In genomic region chr1:118148034-118148433, GRCh38 we compare ENCODE assay signal across 24 cellular contexts. TPM values are rescaled to one million over a fixed set of nuclear protein-coding genes. Genes with fewer than 3 reads are reported as not detected.
DNase-seq lines count a peak whose midpoint lies in the region; ATAC-seq and TF ChIP-seq lines count a peak whose summit lies in the region.
"Had no signal": no experiment of that assay in that cellular context is flagged by ENCODE, and none has a peak within 500 bp of the region (broad histone marks: within the 10 kb centered on the region; RNA-seq: fewer than 3 reads in every experiment).

No MANE protein-coding gene starts in this region.

- H3K9me3 ChIP-seq in hepatocyte (ENCODE audit: low read depth), result no peaks in the 10 kb centered on the region
- no peaks in the 10 kb centered on the region for H3K9me3 ChIP-seq in testis
- H3K9me3 ChIP-seq: gastrocnemius medialis, tibial nerve had no signal

- H3K79me2 ChIP-seq in hepatocyte, result no peaks in the 10 kb centered on the region

- TF ChIP-seq EP300 in Ishikawa (IDR thresholded peaks at IDR 0.05; ENCODE audit: borderline replicate concordance), result no peak

- TF ChIP-seq RAD21 in Ishikawa (IDR thresholded peaks at IDR 0.05; ENCODE audit: low read depth), result no peak

- WGBS in hepatocyte (ENCODE audit: low lambda C conversion rate, missing lambda C conversion rate), result 55% methylated on average over 7 of the region's 7 CpGs
- WGBS in testis, 2 donors, result 48 to 51% methylated on average over 7 of the region's 7 CpGs

- intact Hi-C loops in testis (cut with DNase I; ENCODE audit: low total_unique reads), result no loop called here

- in situ Hi-C loops in GM13976 (cut with MboI; ENCODE audit: low sequenced_read_pairs, unreplicated experiment), result no loop called here

- H3K27ac ChIP-seq in hepatocyte (no peak overlapping the region), testis (no peak overlapping the region)
- H3K27ac ChIP-seq: gastrocnemius medialis had no signal

- H3K36me3 ChIP-seq in hepatocyte (replicated peaks; ENCODE audit: insufficient read depth, low read depth), result no peaks in the 10 kb centered on the region
- H3K36me3 ChIP-seq in testis (ENCODE audit: low read depth, missing control alignments), result no peaks in the 10 kb centered on the region
- H3K36me3 ChIP-seq: gastrocnemius medialis, tibial nerve had no signal

- TF ChIP-seq CTCF in hepatocyte (IDR thresholded peaks at IDR 0.05; ENCODE audit: poor library complexity) (no peak), testis (IDR thresholded peaks at IDR 0.05) (no peak), GM13976 (IDR thresholded peaks at IDR 0.05; ENCODE audit: borderline replicate concordance, control extremely low read depth, extremely low read depth, insufficient read depth, missing control alignments) (no peak)

- no peak overlapping the region for H2AFZ ChIP-seq in hepatocyte

- H3K27me3 ChIP-seq in hepatocyte, result no peaks in the 10 kb centered on the region
- H3K27me3 ChIP-seq in testis, result no peaks in the 10 kb centered on the region
- H3K27me3 ChIP-seq: gastrocnemius medialis, tibial nerve had no signal

- H3K4me1 ChIP-seq in hepatocyte (ENCODE audit: insufficient read depth), result peaks cover 6% of the 10 kb centered on the region
- no peaks in the 10 kb centered on the region for H3K4me1 ChIP-seq in testis

- H3K4me3 ChIP-seq in hepatocyte (no peak overlapping the region), testis (no peak overlapping the region)
- H3K4me3 ChIP-seq: gastrocnemius medialis, tibial nerve had no signal

- peak; percentile 30 for DNase-seq in astrocyte of the hippocampus (ENCODE audit: low read depth, low spot score)
- no peak for DNase-seq in hepatocyte (ENCODE audit: low spot score)
- DNase-seq in testis, result peak; percentile 63
- DNase-seq in GM13976 (ENCODE audit: low spot score), result no peak
- no peak for DNase-seq in T1000 (lab: John Stamatoyannopoulos, UW)
- DNase-seq: activated CD4-positive, alpha-beta T cell treated with anti-CD3 and anti-CD28 coated beads for 1 hour; activated naive CD8-positive, alpha-beta T cell treated with anti-CD3 and anti-CD28 coated beads, Interleukin-2, amount 10 ng/mL, durations not matched to agents 7 days and 5 days; dermis blood vessel endothelial cell; gastrocnemius medialis; H9; Kasumi-1; left colon; midbrain; NCI-H1105 treated with DMSO at 0.1 percent for 48 hours; NCI-H2081; NCI-H510A; stimulated activated CD4-positive, alpha-beta T cell treated with anti-CD3 and anti-CD28 coated beads, Interleukin-1b, Interleukin-23, amount 100 ng/mL, for 48 hours; stimulated activated naive CD4-positive, alpha-beta T cell treated with Interleukin-2 at 50 U/mL for 16 hours had no signal

- H3K9me2 ChIP-seq in hepatocyte (replicated peaks; ENCODE audit: insufficient read depth), result no peaks in the 10 kb centered on the region

- no peaks in the 10 kb centered on the region for H4K20me1 ChIP-seq in hepatocyte (ENCODE audit: insufficient read depth, poor library complexity, severe bottlenecking)

- TF ChIP-seq POLR2A in testis (IDR thresholded peaks at IDR 0.05), result no peak

- no peak for ATAC-seq in GM21367 (IDR thresholded peaks at IDR 0.05; ENCODE audit: unreplicated experiment)
- ATAC-seq: gastrocnemius medialis, left colon had no signal

- H3K4me2 ChIP-seq in hepatocyte, result peak overlapping the region; percentile 13

TF ChIP-seq in Ishikawa, 13 proteins besides CTCF, POLR2A, EP300 and RAD21:
- TF ChIP-seq FOXM1 (IDR thresholded peaks at IDR 0.05; ENCODE audit: borderline replicate concordance, low read depth) (no peak), USF1 (IDR thresholded peaks at IDR 0.05) (no peak), CEBPB (IDR thresholded peaks at IDR 0.05) (0 out of 2 replicates have a peak, but pooled peaks have one; percentile 35), NFIC (IDR thresholded peaks at IDR 0.05) (no peak), TCF12 (IDR thresholded peaks at IDR 0.05; ENCODE audit: low read depth) (no peak), REST (IDR thresholded peaks at IDR 0.05; ENCODE audit: low read depth) (no peak)

RNA-seq across cellular contexts. Expression of gene SPAG17, which starts 37.0 kb away (rescaled TPM):
- total RNA-seq in hepatocyte (0.64 and 1.7 TPM in 2 replicates), testis (10 to 100 TPM; 34.6 to 95.7 TPM)
- polyA plus RNA-seq in hepatocyte (0.36 and 4.4 TPM in 2 replicates), testis (ENCODE audit: insufficient read depth, low read depth, low replicate concordance) (38.7 TPM)
- total RNA-seq: activated naive CD8-positive, alpha-beta T cell treated with anti-CD3 and anti-CD28 coated beads, Interleukin-2, amount 10 ng/mL, durations not matched to agents 7 days and 5 days; activated T-helper 1 cell treated with anti-CD3 and anti-CD28 coated beads, Interleukin-12 subunit alpha, Interleukin-12 subunit beta, Interleukin-2, Interleukin-4 antibody, amounts not matched to agents 30 ng/mL and 10 ng/mL and 1 ng/mL, durations not matched to agents 14 hours and 24 hours and 36 hours; gastrocnemius medialis; HT1080; left colon; RPMI7951 had no signal

Comparison
In these comparisons a context has a peak if more than half of its experiments do, and no peak if none do; other contexts are left out.
1. DNase-seq: peak in astrocyte of the hippocampus (single experiment) and testis (single experiment); none in hepatocyte (single experiment), GM13976 (single experiment) and T1000 (single experiment).
2. RNA of gene SPAG17, which starts 37.0 kb away (total RNA-seq): 34.6 to 95.7 TPM in testis; 0.64 to 1.7 TPM in hepatocyte; every median in the first group is over 10 times any median in the second.